Comparison of ENCODE assay signal across 17 cellular contexts in the genomic region with DNA sequence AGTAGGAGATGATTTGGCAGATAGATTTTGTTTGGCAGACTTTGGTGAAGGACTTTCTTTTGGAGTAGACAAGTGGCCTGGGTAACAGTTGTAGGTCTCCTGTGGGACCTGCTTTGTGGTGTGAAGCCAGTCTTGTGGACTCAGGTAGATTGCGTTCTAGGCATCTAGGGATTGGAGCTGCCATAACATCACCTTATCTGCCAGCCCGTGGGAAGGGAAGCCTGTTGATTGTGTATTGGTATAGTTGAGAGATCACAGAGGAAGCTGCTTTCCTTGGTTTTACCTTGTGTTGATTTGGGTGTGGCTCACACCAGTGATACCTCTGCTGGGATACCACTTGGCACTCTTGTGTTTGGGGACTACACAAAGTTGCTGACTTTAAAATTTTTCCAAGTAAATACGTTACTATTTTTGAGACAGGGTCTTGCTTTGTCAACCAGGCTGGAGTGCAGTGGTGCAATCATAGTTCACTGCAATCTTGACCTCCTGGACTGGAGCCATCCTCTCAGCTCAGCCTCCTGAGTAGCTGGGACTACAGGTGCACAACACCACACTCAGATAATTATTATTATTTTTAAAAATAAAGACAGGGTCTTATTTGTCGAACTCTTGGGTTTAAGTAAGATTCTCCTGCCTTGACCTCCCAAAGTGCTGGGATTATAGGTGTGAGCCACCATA. TPM values are rescaled to one million over a fixed set of nuclear protein-coding genes. Genes with fewer than 3 reads are reported as not detected.
DNase-seq lines count a peak whose midpoint lies in the region; ATAC-seq and TF ChIP-seq lines count a peak whose summit lies in the region.
"Had no signal": no experiment of that assay in that cellular context is flagged by ENCODE, and none has a peak within 500 bp of the region (broad histone marks: within the 10 kb centered on the region; RNA-seq: fewer than 3 reads in every experiment).

No MANE protein-coding gene starts in this region.

- H3K79me2 ChIP-seq in PC-3 (ENCODE audit: low read length), result peaks cover 99% of the 10 kb centered on the region

- H3K36me3 ChIP-seq in CD4-positive, alpha-beta memory T cell (ENCODE audit: insufficient read depth, low read length), result peaks cover 36% of the 10 kb centered on the region
- peaks cover 51% of the 10 kb centered on the region for H3K36me3 ChIP-seq in PC-3 (ENCODE audit: low read depth, low read length)
- peaks cover 6 to 52% (median 8%) of the 10 kb centered on the region in 3 donors for H3K36me3 ChIP-seq in esophagus squamous epithelium

- no peaks in the 10 kb centered on the region for H3K27me3 Mint-ChIP-seq in CD4-positive, alpha-beta memory T cell

- H3K27ac Mint-ChIP-seq in CD4-positive, alpha-beta memory T cell, result peak overlapping the region in 6 of 7 donors; percentile 33 to 86 (median 70)

- H3K9me3 Mint-ChIP-seq in CD4-positive, alpha-beta memory T cell, result no peaks in the 10 kb centered on the region

- no peak overlapping the region for H2AFZ ChIP-seq in PC-3 (ENCODE audit: low read length)

- no peak overlapping the region for H3K27ac ChIP-seq in CD4-positive, alpha-beta memory T cell (ENCODE audit: low read depth, low read length)
- 0 out of 2 replicates have a peak overlapping the region, but pooled peaks have one; percentile 0 for H3K27ac ChIP-seq in PC-3 (ENCODE audit: low read length)
- H3K27ac ChIP-seq in esophagus squamous epithelium, result peak overlapping the region in 3 of 4 donors; percentile 6 to 70 (median 7)

- CTCF ChIA-PET in CD4-positive, alpha-beta memory T cell (lab: Charles Lee; ENCODE audit: partially characterized antibody), result interaction anchor here (1.0 to 4.9 kb wide), 3 partner anchors 12 to 126 kb away, joined by 3 to 18 read pairs (median 3); a partner anchor contains a TSS
- CTCF ChIA-PET in PC-3 (lab: Charles Lee), result interaction anchor here (0.6 to 1.0 kb wide), 4 partner anchors 32 to 129 kb away, joined by 3 to 9 read pairs (median 5); a partner anchor contains a TSS

- POLR2A ChIA-PET in CD4-positive, alpha-beta memory T cell (lab: Charles Lee; ENCODE audit: partially characterized antibody), result interaction anchor here (1.1 to 1.3 kb wide), 3 partner anchors 8 to 19 kb away, joined by 3 to 5 read pairs (median 3); a partner anchor contains a TSS
- POLR2A ChIA-PET in PC-3 (lab: Charles Lee; ENCODE audit: unreplicated experiment), result interaction anchor here (0.6 kb wide), 1 partner anchor 18 kb away, joined by 3 read pairs; no protein-coding TSS in a partner anchor

- no peak for TF ChIP-seq POLR2A in esophagus squamous epithelium (IDR thresholded peaks at IDR 0.05)

- no peaks in the 10 kb centered on the region for H3K9me2 ChIP-seq in PC-3 (replicated peaks; ENCODE audit: low read length)

- 62 to 68% methylated on average over 4 of the region's 4 CpGs for WGBS in esophagus squamous epithelium, 2 donors

- TF ChIP-seq CTCF in PC-3 (conservative IDR thresholded peaks at IDR 0.05; ENCODE audit: low read depth, low read length), result no peak
- no peak for TF ChIP-seq CTCF in esophagus squamous epithelium (IDR thresholded peaks at IDR 0.05)

- H3K4me3 ChIP-seq in CD4-positive, alpha-beta memory T cell (ENCODE audit: low read length in 2 of 2), result no peak overlapping the region
- peak overlapping the region; percentile 10; the same call in 1 of the 2 replicates for H3K4me3 ChIP-seq in PC-3 (ENCODE audit: low read length)
- H3K4me3 ChIP-seq in esophagus squamous epithelium, result no peak overlapping the region
- H3K4me3 ChIP-seq: cardiac muscle cell, esophagus muscularis mucosa had no signal

- intact Hi-C loops in CD4-positive, alpha-beta memory T cell (cut with micrococcal nuclease), result no loop called here
- intact Hi-C loops in PC-3 (cut with micrococcal nuclease), result no loop called here
- intact Hi-C loops in esophagus squamous epithelium (cut with DNase I), result no loop called here
- intact Hi-C loops in posterior vena cava (cut with DNase I), result no loop called here

- no peak overlapping the region for H3K9ac ChIP-seq in PC-3 (ENCODE audit: low read length)

- peak overlapping the region; percentile 34 for H3K4me2 ChIP-seq in PC-3 (ENCODE audit: low read length)

- BruUV-seq in PC-3 (replicated peaks; lab: Mats Ljungman, UMichigan), result no TSS peak

- peaks cover 87% of the 10 kb centered on the region for H3K4me1 ChIP-seq in CD4-positive, alpha-beta memory T cell (ENCODE audit: insufficient read depth, low read length)
- H3K4me1 ChIP-seq in PC-3 (ENCODE audit: insufficient read depth, low read length) (peaks cover 58% of the 10 kb centered on the region), esophagus squamous epithelium (peaks cover 27 to 95% (median 72%) of the 10 kb centered on the region in 3 donors)

- peaks cover 6% of the 10 kb centered on the region for H3F3A ChIP-seq in PC-3 (ENCODE audit: low read length, unreplicated experiment)

- H3K27me3 ChIP-seq in CD4-positive, alpha-beta memory T cell (ENCODE audit: insufficient read depth, low read length), result no peaks in the 10 kb centered on the region
- no peaks in the 10 kb centered on the region for H3K27me3 ChIP-seq in PC-3 (ENCODE audit: low read length)
- H3K27me3 ChIP-seq in esophagus squamous epithelium, result no peaks in the 10 kb centered on the region
- H3K27me3 ChIP-seq: cardiac muscle cell, esophagus muscularis mucosa, stomach had no signal

- DNase-seq in CD4-positive, alpha-beta memory T cell, result no peak
- DNase-seq in PC-3 (no peak), esophagus squamous epithelium (lab: John Stamatoyannopoulos, UW) (no peak), posterior vena cava (ENCODE audit: low spot score) (peak; percentile 10), NCI-H2029 treated with DMSO at 0.1 percent for 48 hours (lab: John Stamatoyannopoulos, UW) (no peak), NCI-H1436 treated with DMSO at 0.1 percent for 48 hours (lab: John Stamatoyannopoulos, UW) (no peak)
- DNase-seq: activated CD4-positive, alpha-beta T cell treated with anti-CD3 and anti-CD28 coated beads for 1 hour; activated effector memory CD4-positive, alpha-beta T cell treated with anti-CD3 and anti-CD28 coated beads, Interleukin-2, amount 50 U/mL, for 16 hours; NCI-H1048; NCI-H345; stimulated activated CD4-positive, alpha-beta T cell treated with anti-CD3 and anti-CD28 coated beads, Interleukin-4, amount 100 ng/mL, for 4 hours; stomach had no signal

- ATAC-seq in PC-3, result no peak
- no peak for ATAC-seq in HG03571 (IDR thresholded peaks at IDR 0.05; ENCODE audit: unreplicated experiment)

- no peaks in the 10 kb centered on the region for H3K9me3 ChIP-seq in CD4-positive, alpha-beta memory T cell (ENCODE audit: control insufficient read depth in 1 of 2, low read length in 2 of 2)
- H3K9me3 ChIP-seq in PC-3 (ENCODE audit: low read length) (no peaks in the 10 kb centered on the region), esophagus squamous epithelium (no peaks in the 10 kb centered on the region)
- H3K9me3 ChIP-seq: esophagus muscularis mucosa, stomach had no signal

- H3K4me1 Mint-ChIP-seq in CD4-positive, alpha-beta memory T cell, result peaks cover 58 to 93% (median 78%) of the 10 kb centered on the region in 4 donors

- peak overlapping the region in 7 of 8 donors; percentile 3 to 78 (median 63) for H3K4me3 Mint-ChIP-seq in CD4-positive, alpha-beta memory T cell

- H4K20me1 ChIP-seq in PC-3 (ENCODE audit: low read length), result peaks cover 86% of the 10 kb centered on the region

- H3K36me3 Mint-ChIP-seq in CD4-positive, alpha-beta memory T cell, result peaks cover 20 to 69% of the 10 kb centered on the region in 2 donors

RNA-seq across cellular contexts. Expression of a gene that starts 7.8 kb away (rescaled TPM):
- 100 to 1,000 TPM; 197 to 199 TPM for total RNA-seq in CD4-positive, alpha-beta memory T cell
- polyA plus RNA-seq in CD4-positive, alpha-beta memory T cell, result 100 to 1,000 TPM; 206 to 245 TPM
- total RNA-seq in PC-3 (2014; rRNA removed), result 165 and 287 TPM in 2 replicates
- total RNA-seq in esophagus squamous epithelium, result 100 to 1,000 TPM; 102 to 162 (median 128) TPM
- 100 to 1,000 TPM; 118 to 119 TPM for total RNA-seq in posterior vena cava

RNA-seq across cellular contexts. Expression of a gene that starts 39.5 kb away (rescaled TPM):
- 10 to 100 TPM; 25.5 to 30.3 TPM for total RNA-seq in CD4-positive, alpha-beta memory T cell
- polyA plus RNA-seq in CD4-positive, alpha-beta memory T cell, result 10 to 100 TPM; 46.0 to 60.9 TPM
- total RNA-seq in PC-3 (2014; rRNA removed) (58.6 and 58.7 TPM in 2 replicates), esophagus squamous epithelium (10 to 100 TPM; 34.5 to 78.9 (median 61.7) TPM), posterior vena cava (10 to 100 TPM; 50.3 to 57.6 TPM)

RNA-seq across cellular contexts. Expression of a gene that starts 49.9 kb away (rescaled TPM):
- total RNA-seq in CD4-positive, alpha-beta memory T cell, result 1 to 10 TPM; 2.3 to 2.6 TPM
- not detected for polyA plus RNA-seq in CD4-positive, alpha-beta memory T cell
- total RNA-seq in PC-3 (2014; rRNA removed) (0.52 TPM in 1 of 2 replicates, not detected in the other), esophagus squamous epithelium (under 1 TPM in 1 of 4 donors, not detected in 3; 0.57 TPM), posterior vena cava (1 to 10 TPM; 1.5 to 2.6 TPM)
- total RNA-seq: G401, HT1080 had no signal
